Comparison of ENCODE assay signal across 21 cellular contexts in the genomic region with DNA sequence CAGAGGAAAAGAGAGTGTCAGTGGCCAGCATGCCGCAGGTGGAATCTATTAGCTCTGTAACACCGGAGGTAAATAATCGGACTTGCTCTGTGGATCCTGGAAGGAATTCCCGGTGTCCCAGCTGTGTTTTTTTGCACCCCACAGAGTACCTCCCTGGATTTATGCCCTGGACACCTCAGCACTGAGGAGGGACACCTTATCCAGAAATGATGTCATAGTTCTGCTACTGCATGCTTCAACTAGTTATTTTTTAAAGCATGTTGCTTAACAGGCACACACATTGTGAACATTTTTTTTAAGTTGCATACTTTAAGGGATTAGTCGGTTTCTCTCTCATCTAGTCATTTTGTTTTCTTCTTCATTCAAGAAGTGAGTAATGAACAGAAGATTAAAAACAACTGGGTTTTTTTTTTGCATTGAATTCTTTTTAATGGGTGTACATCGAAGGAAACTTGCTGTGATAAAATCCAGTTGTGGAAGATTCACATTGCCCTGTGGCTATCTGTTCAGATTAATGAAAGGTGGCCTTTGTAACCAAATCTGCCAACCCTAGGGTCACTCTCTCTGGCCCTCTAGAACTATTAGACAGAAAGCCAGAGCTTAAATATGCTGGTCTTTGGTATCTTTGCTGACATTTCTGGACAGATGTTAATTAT.
DNase-seq lines count a peak whose midpoint lies in the region; ATAC-seq lines count a peak whose summit lies in the region.
"Had no signal": no experiment of that assay in that cellular context is flagged by ENCODE, and none has a peak within 500 bp of the region (broad histone marks: within the 10 kb centered on the region; RNA-seq: fewer than 3 reads in every experiment).

No MANE protein-coding gene starts in this region.

- peak overlapping the region; percentile 70 for H2AFZ ChIP-seq in neuronal stem cell (ENCODE audit: low read length)

- H3K14ac ChIP-seq in neuronal stem cell (ENCODE audit: low read length), result no peak overlapping the region

- no peak overlapping the region for H3K27ac ChIP-seq in neuronal stem cell (replicated peaks; ENCODE audit: low read length)
- H3K27ac ChIP-seq: heart right ventricle, vagina had no signal

- no peak overlapping the region for H4K91ac ChIP-seq in neuronal stem cell (ENCODE audit: low read depth, low read length, poor library complexity)

- H2AK5ac ChIP-seq in neuronal stem cell (ENCODE audit: low read depth, low read length), result no peak overlapping the region

- H3K9ac ChIP-seq in neuronal stem cell (ENCODE audit: low read depth, low read length, poor library complexity), result no peak overlapping the region

- no peak overlapping the region for H2BK15ac ChIP-seq in neuronal stem cell (ENCODE audit: low read length)

- no peak overlapping the region for H2BK120ac ChIP-seq in neuronal stem cell (ENCODE audit: low read depth, low read length)

- no peak overlapping the region for H3K4ac ChIP-seq in neuronal stem cell (ENCODE audit: low read length)

- H3K27me3 ChIP-seq in neuronal stem cell (ENCODE audit: control insufficient read depth in 3 of 3, insufficient read depth in 3 of 3, low read depth in 1 of 3, low read length in 3 of 3), result no peaks in the 10 kb centered on the region
- H3K27me3 ChIP-seq: heart right ventricle, vagina had no signal

- no peak overlapping the region for H2BK12ac ChIP-seq in neuronal stem cell (ENCODE audit: low read length)

- DNase-seq in DMS53 treated with DMSO at 0.1 percent for 48 hours (lab: John Stamatoyannopoulos, UW; ENCODE audit: unreplicated experiment) (peak; percentile 44), astrocyte of the hippocampus (ENCODE audit: low read depth, low spot score) (peak; percentile 49), fibroblast of the conjunctiva (ENCODE audit: low read depth) (peak; percentile 35), neuronal stem cell (ENCODE audit: low spot score) (peak; percentile 31), medulla oblongata (ENCODE audit: extremely low spot score) (no peak)
- no peak for DNase-seq in central memory CD4-positive, alpha-beta T cell
- no peak for DNase-seq in stimulated activated naive CD4-positive, alpha-beta T cell (lab: John Stamatoyannopoulos, UW)
- DNase-seq: ACHN; activated CD8-positive, alpha-beta memory T cell treated with anti-CD3 and anti-CD28 coated beads for 24 hours; activated effector memory CD4-positive, alpha-beta T cell treated with Interleukin-2 at 50 U/mL for 16 hours; anterior cingulate cortex; CD8-positive, alpha-beta T cell; effector memory CD8-positive, alpha-beta T cell; GDM1; heart right ventricle; left colon; natural killer cell had no signal

- peaks cover 4 to 25% of the 10 kb centered on the region in 2 donors for H3K4me1 ChIP-seq in neuronal stem cell (ENCODE audit: control insufficient read depth in 2 of 2, insufficient read depth in 1 of 2, low read depth in 1 of 2, low read length in 2 of 2)
- H3K4me1 ChIP-seq: heart right ventricle, vagina had no signal

- no peak overlapping the region for H2BK5ac ChIP-seq in neuronal stem cell (ENCODE audit: low read length)

- no peak overlapping the region for H3K23ac ChIP-seq in neuronal stem cell (ENCODE audit: low read depth, low read length, poor library complexity)

- peaks cover 0 to 5% of the 10 kb centered on the region in 2 donors for H3K9me3 ChIP-seq in neuronal stem cell (replicated peaks in 1 of 2; ENCODE audit: control insufficient read depth in 2 of 2, insufficient read depth in 1 of 2, low read depth in 1 of 2, low read length in 2 of 2)
- H3K9me3 ChIP-seq: vagina had no signal

- no peaks in the 10 kb centered on the region for H3K36me3 ChIP-seq in neuronal stem cell (replicated peaks in 1 of 2; ENCODE audit: control insufficient read depth in 2 of 2, insufficient read depth in 2 of 2, low read length in 2 of 2)
- H3K36me3 ChIP-seq: heart right ventricle, vagina had no signal

- no peak overlapping the region for H3K18ac ChIP-seq in neuronal stem cell (ENCODE audit: low read length)

- no peak overlapping the region for H4K8ac ChIP-seq in neuronal stem cell (ENCODE audit: low read depth, low read length)

- no peaks in the 10 kb centered on the region for H3K79me1 ChIP-seq in neuronal stem cell (ENCODE audit: low read depth, low read length)

- ATAC-seq in HG02571 (IDR thresholded peaks at IDR 0.05; ENCODE audit: unreplicated experiment), result no peak
- ATAC-seq: CD8-positive, alpha-beta T cell; effector memory CD8-positive, alpha-beta T cell; heart right ventricle; left colon; natural killer cell; SK-N-SH treated with all-trans-retinoic acid at 6 μM for 48 hours; stimulated activated memory B cell treated with anti-CD40 and anti-IgM and Interleukin-4, amounts not matched to agents 10 μg/mL and 1 μg/mL and 100 μg/mL, for 72 hours had no signal

- no peak overlapping the region for H3K4me3 ChIP-seq in neuronal stem cell (ENCODE audit: low read length in 2 of 2)
- H3K4me3 ChIP-seq: heart right ventricle, vagina had no signal

- H3K4me2 ChIP-seq in neuronal stem cell (ENCODE audit: insufficient read depth, low read length, poor library complexity, severe bottlenecking), result no peak overlapping the region

- no CpG with 5 or more reads among the region's 6 CpGs for WGBS in neuronal stem cell (ENCODE audit: extremely low coverage in 2 of 2, insufficient read length in 2 of 2, insufficient replicate concordance in 1 of 2), 2 donors

Comparison
In these comparisons a context has a peak if more than half of its experiments do, and no peak if none do; other contexts are left out.
1. DNase-seq: peak in DMS53 treated with DMSO at 0.1 percent for 48 hours (single experiment), astrocyte of the hippocampus (single experiment), fibroblast of the conjunctiva (single experiment) and neuronal stem cell (single experiment); none in central memory CD4-positive, alpha-beta T cell (single experiment), stimulated activated naive CD4-positive, alpha-beta T cell (0 of 6) and medulla oblongata (single experiment).